ENCODE assay signal across 1 cellular context in genomic region chr19:29685326-29685725, GRCh38.
TF ChIP-seq lines count a peak whose summit lies in the region.

No MANE protein-coding gene starts in this region.

TF ChIP-seq in K562, 482 proteins besides CTCF, POLR2A, EP300 and RAD21 (continued from another document):
- TF ChIP-seq PRDM10 (IDR thresholded peaks at IDR 0.05; ENCODE audit: partially characterized antibody), result no peak
- TF ChIP-seq PHF20 (IDR thresholded peaks at IDR 0.05; ENCODE audit: partially characterized antibody), result no peak
- TF ChIP-seq ETS2 (tag; IDR thresholded peaks at IDR 0.05; ENCODE audit: borderline replicate concordance, poor library complexity, severe bottlenecking), result no peak
- TF ChIP-seq POLR3A (IDR thresholded peaks at IDR 0.05; ENCODE audit: borderline replicate concordance, extremely low read depth, insufficient read depth, insufficient read length), result no peak
- TF ChIP-seq ZNF583 (CRISPR knock-in tag; IDR thresholded peaks at IDR 0.05), result no peak
- no peak for TF ChIP-seq HNRNPL (IDR thresholded peaks at IDR 0.05; ENCODE audit: low read depth, low read length)
- TF ChIP-seq COPS2 (conservative IDR thresholded peaks at IDR 0.05), result no peak
- TF ChIP-seq MXD1 (CRISPR knock-in tag; IDR thresholded peaks at IDR 0.05; ENCODE audit: borderline replicate concordance, poor library complexity, severe bottlenecking), result no peak
- no peak for TF ChIP-seq KDM5B (IDR thresholded peaks at IDR 0.05; ENCODE audit: insufficient replicate concordance, low read depth, low read length)
- TF ChIP-seq ZNF76 (CRISPR knock-in tag; IDR thresholded peaks at IDR 0.05; ENCODE audit: borderline replicate concordance), result no peak
- no peak for TF ChIP-seq EHMT2 (IDR thresholded peaks at IDR 0.05)
TF ChIP-seq in K562: peak in this region for 0.
